Comparison of ENCODE assay signal across 8 cellular contexts in genomic region chr1:20696397-20697333, GRCh38. TPM values are rescaled to one million over a fixed set of nuclear protein-coding genes. Genes with fewer than 3 reads are reported as not detected.
DNase-seq lines count a peak whose midpoint lies in the region; ATAC-seq and TF ChIP-seq lines count a peak whose summit lies in the region.

No MANE protein-coding gene starts in this region.

- ATAC-seq in HG03175 (IDR thresholded peaks at IDR 0.05; ENCODE audit: unreplicated experiment) = peak; percentile 84
- ATAC-seq in GM19467 (IDR thresholded peaks at IDR 0.05; ENCODE audit: unreplicated experiment) = no peak

- H3K27me3 ChIP-seq in GM06990 (replicated peaks; ENCODE audit: control insufficient read depth, insufficient read depth, low read length) (no peaks in the 10 kb centered on the region; the same call in 1 of the 2 replicates), kidney epithelial cell (ENCODE audit: control insufficient read depth, insufficient read depth, low read length) (no peaks in the 10 kb centered on the region)

- H3K36me3 ChIP-seq in GM06990 (ENCODE audit: control insufficient read depth, insufficient read depth, low read length) (no peaks in the 10 kb centered on the region), kidney epithelial cell (ENCODE audit: control insufficient read depth, insufficient read depth, low read length) (no peaks in the 10 kb centered on the region)

- peak overlapping the region; percentile 63 for H3K4me3 ChIP-seq in GM06990 (replicated peaks; ENCODE audit: low read depth, low read length)
- H3K4me3 ChIP-seq in kidney epithelial cell (ENCODE audit: low read depth, low read length) = peak overlapping the region; percentile 33

- DNase-seq in GM06990 (ENCODE audit: extremely low read depth, insufficient read length) (peak; percentile 70), NCI-H460 (ENCODE audit: extremely low read depth, low read depth) (peak; percentile 68), cerebellum (ENCODE audit: low spot score) (peak; percentile 87), kidney epithelial cell (ENCODE audit: low read depth) (peak; percentile 59)
- DNase-seq in activated CD4-positive, alpha-beta T cell treated with anti-CD3 and anti-CD28 coated beads for 24 hours (ENCODE audit: low read depth in 2 of 2) = peak; percentile 57 to 61
- DNase-seq in stimulated activated CD4-positive, alpha-beta T cell treated with anti-CD3 and anti-CD28 coated beads, Interleukin-12 subunit alpha, Interleukin-12 subunit beta, amount 100 ng/mL, for 4 hours = peak; percentile 67

- TF ChIP-seq CTCF in GM06990 (IDR thresholded peaks at IDR 0.05; ENCODE audit: insufficient read depth, low read length, poor library complexity, severe bottlenecking) (peak; percentile 96), kidney epithelial cell (IDR thresholded peaks at IDR 0.05; ENCODE audit: insufficient read depth, low read length, poor library complexity, severe bottlenecking) (peak; percentile 80)

RNA-seq across cellular contexts. Expression of gene KIF17, which starts 21.1 kb away (rescaled TPM):
- 0.25 and 0.46 TPM in 2 replicates for total RNA-seq in NCI-H460 (2014; rRNA removed; shearing (Covaris generic))
- polyA plus RNA-seq in NCI-H460 (2014; cell fraction: nucleus; rRNA removed) = 0.05 and 0.13 TPM in 2 replicates
- 1.5 TPM for total RNA-seq in cerebellum
- 1.3 and 1.6 TPM in 2 replicates for total RNA-seq in kidney epithelial cell

RNA-seq across cellular contexts. Expression of gene DDOST, which starts 35.5 kb away (rescaled TPM):
- total RNA-seq in NCI-H460 (2014; rRNA removed; shearing (Covaris generic)) = 275 and 282 TPM in 2 replicates
- polyA plus RNA-seq in NCI-H460 (2014; cell fraction: nucleus; rRNA removed) = 251 and 252 TPM in 2 replicates
- 88.3 TPM for total RNA-seq in cerebellum
- 327 and 347 TPM in 2 replicates for total RNA-seq in kidney epithelial cell

RNA-seq across cellular contexts. Expression of gene SH2D5, which starts 35.8 kb away (rescaled TPM):
- 0.87 and 0.92 TPM in 2 replicates for total RNA-seq in NCI-H460 (2014; rRNA removed; shearing (Covaris generic))
- 1.8 and 2.9 TPM in 2 replicates for polyA plus RNA-seq in NCI-H460 (2014; cell fraction: nucleus; rRNA removed)
- total RNA-seq in cerebellum (2.1 TPM), kidney epithelial cell (11.7 and 17.5 TPM in 2 replicates)
